ENCODE assay signal across 11 cellular contexts in the genomic region with DNA sequence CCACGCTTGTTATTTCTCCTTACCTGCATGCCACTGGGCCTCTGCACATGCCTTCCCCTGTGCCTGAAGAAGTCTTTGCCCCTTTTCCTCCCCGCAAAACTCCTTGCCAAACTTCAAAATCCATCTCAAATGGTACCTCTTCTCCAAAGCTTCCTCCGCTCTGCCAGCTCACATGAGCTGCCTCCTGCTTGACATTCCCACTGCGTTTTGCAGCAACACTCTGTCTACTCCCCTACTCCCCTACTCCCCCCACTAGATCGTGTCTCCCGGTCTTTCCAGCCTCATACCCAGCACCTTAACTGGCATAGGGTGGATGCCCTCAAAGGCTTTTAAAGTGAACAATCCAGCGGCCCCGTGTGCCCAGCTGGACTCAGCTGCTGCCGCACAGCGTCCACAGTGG.
DNase-seq lines count a peak whose midpoint lies in the region; ATAC-seq and TF ChIP-seq lines count a peak whose summit lies in the region.
"Had no signal": no experiment of that assay in that cellular context is flagged by ENCODE, and none has a peak within 500 bp of the region (broad histone marks: within the 10 kb centered on the region; RNA-seq: fewer than 3 reads in every experiment).

No MANE protein-coding gene starts in this region.

- H3F3A ChIP-seq in SK-N-SH (replicated peaks; ENCODE audit: insufficient read depth): peaks cover 35% of the 10 kb centered on the region

- peak overlapping the region; percentile 86 to 96 for H3K27ac ChIP-seq in SK-N-SH (ENCODE audit: low read depth in 2 of 2, low read length in 1 of 2)
- peak overlapping the region; percentile 97 for H3K27ac ChIP-seq in gastroesophageal sphincter
- peak overlapping the region; percentile 6 for H3K27ac ChIP-seq in parathyroid adenoma
- peak overlapping the region; percentile 92 to 97 for H3K27ac ChIP-seq in uterus
- H3K27ac ChIP-seq in OCI-LY7 (ENCODE audit: low read depth, low read length, poor library complexity, severe bottlenecking): no peak overlapping the region
- H3K27ac ChIP-seq: 22Rv1 had no signal

- CTCF ChIA-PET in SK-N-SH (lab: Yijun Ruan, JAX): interaction anchor here (0.6 to 14.7 kb wide), 3 partner anchors 49 to 151 kb away, joined by 3 to 129 read pairs (median 8); no protein-coding TSS in a partner anchor
- CTCF ChIA-PET in OCI-LY7 (lab: Charles Lee; ENCODE audit: unreplicated experiment): no interaction called here

- H3K27me3 ChIP-seq in SK-N-SH (ENCODE audit: insufficient read depth) (no peaks in the 10 kb centered on the region), gastroesophageal sphincter (no peaks in the 10 kb centered on the region), parathyroid adenoma (ENCODE audit: control insufficient read depth, insufficient read depth, low read length) (no peaks in the 10 kb centered on the region), uterus (no peaks in the 10 kb centered on the region)

- peak overlapping the region; percentile 24; the same call in 1 of the 2 replicates for H3K9ac ChIP-seq in SK-N-SH
- no peak overlapping the region for H3K9ac ChIP-seq in parathyroid adenoma

- DNase-seq in SK-N-SH: no peak
- no peak for DNase-seq in uterus
- DNase-seq in GM20000 (ENCODE audit: low spot score): no peak
- no peak for DNase-seq in activated effector memory CD4-positive, alpha-beta T cell treated with anti-CD3 and anti-CD28 coated beads, Interleukin-2, amount 50 U/mL, for 16 hours
- no peak for DNase-seq in OCI-LY7 (ENCODE audit: low spot score)
- DNase-seq: activated CD8-positive, alpha-beta T cell treated with anti-CD3 and anti-CD28 coated beads for 36 hours; activated naive CD4-positive, alpha-beta T cell had no signal

- TF ChIP-seq CTCF in SK-N-SH (IDR thresholded peaks at IDR 0.05): no peak
- no peak for TF ChIP-seq CTCF in gastroesophageal sphincter (IDR thresholded peaks at IDR 0.05)
- no peak for TF ChIP-seq CTCF in parathyroid adenoma (IDR thresholded peaks at IDR 0.05)
- TF ChIP-seq CTCF in uterus (IDR thresholded peaks at IDR 0.05): no peak
- TF ChIP-seq CTCF in GM20000 (IDR thresholded peaks at IDR 0.05; ENCODE audit: extremely low read depth, missing control alignments): no peak
- TF ChIP-seq CTCF in OCI-LY7 (conservative IDR thresholded peaks at IDR 0.05; ENCODE audit: low read length): no peak

- no peak for TF ChIP-seq RAD21 in SK-N-SH (IDR thresholded peaks at IDR 0.05; ENCODE audit: low read length)

- H3K4me3 ChIP-seq in SK-N-SH (ENCODE audit: low read depth in 2 of 2, low read length in 1 of 2) (no peak overlapping the region; a peak in 2 of 4 replicates), gastroesophageal sphincter (peak overlapping the region; percentile 68 to 86), parathyroid adenoma (ENCODE audit: low read depth, low read length) (no peak overlapping the region), uterus (peak overlapping the region; percentile 27 to 88), OCI-LY7 (ENCODE audit: low read depth, low read length, poor library complexity, severe bottlenecking) (no peak overlapping the region)

- H3K4me1 ChIP-seq in SK-N-SH (ENCODE audit: control insufficient read depth in 1 of 2, insufficient read depth in 2 of 2, low read depth in 1 of 2, low read length in 1 of 2) (peaks cover 62 to 97% of the 10 kb centered on the region in 2 experiments), gastroesophageal sphincter (peaks cover 3 to 100% (median 63%) of the 10 kb centered on the region in 3 donors), parathyroid adenoma (peaks cover 58% of the 10 kb centered on the region), uterus (peaks cover 16 to 23% of the 10 kb centered on the region in 2 donors), OCI-LY7 (ENCODE audit: insufficient read depth, low read length, poor library complexity, severe bottlenecking) (no peaks in the 10 kb centered on the region)

- H4K20me1 ChIP-seq in SK-N-SH (ENCODE audit: insufficient read depth): peaks cover 41% of the 10 kb centered on the region
- H4K20me1 ChIP-seq in OCI-LY7 (ENCODE audit: insufficient read depth, low read length): no peaks in the 10 kb centered on the region

- H3K9me3 ChIP-seq in SK-N-SH (no peaks in the 10 kb centered on the region), gastroesophageal sphincter (no peaks in the 10 kb centered on the region), parathyroid adenoma (ENCODE audit: control insufficient read depth, low read length) (no peaks in the 10 kb centered on the region), uterus (no peaks in the 10 kb centered on the region), OCI-LY7 (ENCODE audit: low read length) (no peaks in the 10 kb centered on the region)

- TF ChIP-seq EP300 in SK-N-SH (IDR thresholded peaks at IDR 0.05; ENCODE audit: borderline replicate concordance in 1 of 2, low read depth in 1 of 2, low read length in 1 of 2): no peak
- TF ChIP-seq EP300 in gastroesophageal sphincter (IDR thresholded peaks at IDR 0.05): no peak

- H3K9me2 ChIP-seq in SK-N-SH (no peaks in the 10 kb centered on the region), OCI-LY7 (ENCODE audit: insufficient read depth, low read length) (no peaks in the 10 kb centered on the region)

- no peak for TF ChIP-seq POLR2A in gastroesophageal sphincter (IDR thresholded peaks at IDR 0.05)
- no peak for TF ChIP-seq POLR2A in uterus (IDR thresholded peaks at IDR 0.05)

- POLR2A ChIA-PET in SK-N-SH (lab: Yijun Ruan, JAX): no interaction called here
- POLR2A ChIA-PET in OCI-LY7 (lab: Charles Lee): no interaction called here

- H3K4me2 ChIP-seq in SK-N-SH (peak overlapping the region; percentile 72), parathyroid adenoma (ENCODE audit: low read length) (peak overlapping the region; percentile 2), OCI-LY7 (ENCODE audit: low read length) (no peak overlapping the region)

- ATAC-seq in SK-N-SH treated with all-trans-retinoic acid at 6 μM for 48 hours (no peak), gastroesophageal sphincter (no peak)
- ATAC-seq: activated CD8-positive, alpha-beta T cell treated with anti-CD3 and anti-CD28 coated beads for 36 hours had no signal

- H3K79me2 ChIP-seq in SK-N-SH (ENCODE audit: insufficient read depth): peaks cover 95% of the 10 kb centered on the region
- H3K79me2 ChIP-seq in parathyroid adenoma: peaks cover 95% of the 10 kb centered on the region
- no peaks in the 10 kb centered on the region for H3K79me2 ChIP-seq in OCI-LY7 (ENCODE audit: insufficient read depth, low read depth, low read length)

- intact Hi-C loops in uterus (cut with DNase I; ENCODE audit: low total_unique reads) (no loop called here), OCI-LY7 (cut with micrococcal nuclease; ENCODE audit: unreplicated experiment) (no loop called here)

- no TSS peak for BruUV-seq in OCI-LY7 (replicated peaks; lab: Mats Ljungman, UMichigan)

- WGBS in SK-N-SH (ENCODE audit: low lambda C conversion rate): 70% methylated on average over 10 of the region's 10 CpGs
- 9 to 23% methylated on average over 6 to 7 of the region's 10 CpGs for WGBS in gastroesophageal sphincter (ENCODE audit: low coverage in 1 of 2), 2 donors

- H3K36me3 ChIP-seq in SK-N-SH (replicated peaks in 1 of 2; ENCODE audit: control insufficient read depth in 1 of 2, insufficient read depth in 2 of 2, low read length in 1 of 2) (peaks cover 0 to 2% of the 10 kb centered on the region in 2 experiments), gastroesophageal sphincter (peaks cover 0 to 7% of the 10 kb centered on the region in 2 donors), parathyroid adenoma (ENCODE audit: control insufficient read depth, insufficient read depth, low read length) (no peaks in the 10 kb centered on the region), uterus (no peaks in the 10 kb centered on the region), OCI-LY7 (ENCODE audit: insufficient read depth, low read length) (no peaks in the 10 kb centered on the region)

- H2AFZ ChIP-seq in SK-N-SH (ENCODE audit: low read depth) (no peak overlapping the region), parathyroid adenoma (no peak overlapping the region), OCI-LY7 (ENCODE audit: low read length) (no peak overlapping the region)

TF ChIP-seq in SK-N-SH treated with all-trans-retinoic acid at 6 μM for 48 hours, 23 proteins besides CTCF, POLR2A, EP300 and RAD21 (continues in another document):
- TF ChIP-seq, protein P1, sequence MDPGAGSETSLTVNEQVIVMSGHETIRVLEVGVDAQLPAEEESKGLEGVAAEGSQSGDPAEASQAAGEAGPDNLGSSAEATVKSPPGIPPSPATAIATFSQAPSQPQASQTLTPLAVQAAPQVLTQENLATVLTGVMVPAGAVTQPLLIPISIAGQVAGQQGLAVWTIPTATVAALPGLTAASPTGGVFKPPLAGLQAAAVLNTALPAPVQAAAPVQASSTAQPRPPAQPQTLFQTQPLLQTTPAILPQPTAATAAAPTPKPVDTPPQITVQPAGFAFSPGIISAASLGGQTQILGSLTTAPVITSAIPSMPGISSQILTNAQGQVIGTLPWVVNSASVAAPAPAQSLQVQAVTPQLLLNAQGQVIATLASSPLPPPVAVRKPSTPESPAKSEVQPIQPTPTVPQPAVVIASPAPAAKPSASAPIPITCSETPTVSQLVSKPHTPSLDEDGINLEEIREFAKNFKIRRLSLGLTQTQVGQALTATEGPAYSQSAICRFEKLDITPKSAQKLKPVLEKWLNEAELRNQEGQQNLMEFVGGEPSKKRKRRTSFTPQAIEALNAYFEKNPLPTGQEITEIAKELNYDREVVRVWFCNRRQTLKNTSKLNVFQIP (CRISPR knock-in tag; IDR thresholded peaks at IDR 0.05; ENCODE audit: borderline replicate concordance, low read depth): no peak
- no peak for TF ChIP-seq ZNF565 (CRISPR knock-in tag; conservative IDR thresholded peaks at IDR 0.05; ENCODE audit: low read depth)
- no peak for TF ChIP-seq ZFP3 (CRISPR knock-in tag; IDR thresholded peaks at IDR 0.05)
- no peak for TF ChIP-seq GLIS3 (CRISPR knock-in tag; IDR thresholded peaks at IDR 0.05)

Comparison
In these comparisons a context has a peak if more than half of its experiments do, and no peak if none do; other contexts are left out.
1. H3K4me3 ChIP-seq: peak in gastroesophageal sphincter (2 of 2) and uterus (2 of 2); none in SK-N-SH (0 of 2), parathyroid adenoma (single experiment) and OCI-LY7 (single experiment).